Comparison of ENCODE assay signal across 29 cellular contexts in the genomic region with DNA sequence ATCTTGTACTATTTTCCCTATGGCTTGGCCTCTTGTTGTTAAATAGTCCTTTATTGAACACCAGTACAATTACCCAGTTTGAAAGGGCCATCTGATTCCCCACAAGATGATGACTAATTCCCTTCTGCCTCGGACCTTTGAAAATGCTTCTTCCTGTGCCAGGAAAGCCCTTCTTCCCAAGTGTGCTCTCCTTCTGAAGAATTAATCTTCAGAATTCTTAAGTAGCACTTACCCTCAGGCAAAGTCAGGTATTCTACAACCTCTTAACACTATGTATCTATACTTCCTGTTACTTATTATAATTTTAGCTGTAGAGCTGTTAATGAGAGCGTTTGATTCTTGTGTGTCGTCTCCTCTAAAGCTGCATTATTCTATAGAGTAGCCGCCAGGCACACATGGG. TPM values are rescaled to one million over a fixed set of nuclear protein-coding genes. Genes with fewer than 3 reads are reported as not detected.
A peak's percentile ranks its signal among the peaks of the same experiment; 100 is the strongest.
DNase-seq lines count a peak whose midpoint lies in the region; ATAC-seq, FAIRE-seq and TF ChIP-seq lines count a peak whose summit lies in the region.
"Had no signal": no experiment of that assay in that cellular context is flagged by ENCODE, and none has a peak within 500 bp of the region (broad histone marks: within the 10 kb centered on the region; RNA-seq: fewer than 3 reads in every experiment).

No MANE protein-coding gene starts in this region.

- H4K20me1 ChIP-seq in mammary epithelial cell (ENCODE audit: insufficient read depth, low read length) = no peaks in the 10 kb centered on the region
- no peaks in the 10 kb centered on the region for H4K20me1 ChIP-seq in keratinocyte (ENCODE audit: control insufficient read depth, extremely low read depth, insufficient read depth, low read length)

- no peak overlapping the region for H3K4me3 Mint-ChIP-seq in MCF 10A (ENCODE audit: unreplicated experiment)
- H3K4me3 Mint-ChIP-seq: CD14-positive monocyte; CD8-positive, alpha-beta memory T cell; GM23338; H9 had no signal

- no peak overlapping the region for H3K27ac ChIP-seq in mammary epithelial cell (ENCODE audit: insufficient read depth, low read depth, low read length)
- no peak overlapping the region for H3K27ac ChIP-seq in keratinocyte (ENCODE audit: control insufficient read depth, insufficient read depth, low read length)
- H3K27ac ChIP-seq: 22Rv1, SJSA1 had no signal

- no peak overlapping the region for H3K27ac Mint-ChIP-seq in MCF 10A (ENCODE audit: low read depth, unreplicated experiment)
- H3K27ac Mint-ChIP-seq: CD14-positive monocyte; CD8-positive, alpha-beta memory T cell; GM23338; H9 had no signal

- CTCF ChIA-PET in mammary epithelial cell (lab: Charles Lee; ENCODE audit: low non-redundant PET) = no interaction called here
- CTCF ChIA-PET in MCF 10A (lab: Yijun Ruan, JAX) = interaction anchor here (1.4 kb wide), 1 partner anchor 10 kb away, joined by 3 read pairs; no protein-coding TSS in a partner anchor

- H2AFZ ChIP-seq in mammary epithelial cell (ENCODE audit: low read depth, low read length) (peak overlapping the region; percentile 4), keratinocyte (ENCODE audit: control insufficient read depth, low read length) (no peak overlapping the region)
- H2AFZ ChIP-seq: GM23338 had no signal

- H3K4me1 ChIP-seq in mammary epithelial cell (ENCODE audit: insufficient read depth, low read length) (peaks cover 7% of the 10 kb centered on the region), keratinocyte (ENCODE audit: control insufficient read depth, extremely low read depth, insufficient read depth, low read length) (peaks cover 3% of the 10 kb centered on the region)
- H3K4me1 ChIP-seq: BE2C, SJSA1 had no signal

- H3K9me3 Mint-ChIP-seq in MCF 10A (ENCODE audit: unreplicated experiment) = no peaks in the 10 kb centered on the region
- H3K9me3 Mint-ChIP-seq: GM23338, H9 had no signal

- POLR2A ChIA-PET in MCF 10A (lab: Yijun Ruan, JAX) = no interaction called here

- in situ Hi-C loops in mammary epithelial cell (cut with MboI; ENCODE audit: low sequenced_read_pairs in 2 of 2) = no loop called here

- H3K4me1 Mint-ChIP-seq in MCF 10A (ENCODE audit: insufficient read depth, unreplicated experiment) = no peaks in the 10 kb centered on the region
- H3K4me1 Mint-ChIP-seq: CD14-positive monocyte; CD8-positive, alpha-beta memory T cell; GM23338 had no signal

- H3K4me2 ChIP-seq in mammary epithelial cell (ENCODE audit: insufficient read depth, low read depth, low read length) = no peak overlapping the region
- H3K4me2 ChIP-seq in keratinocyte (ENCODE audit: control insufficient read depth, extremely low read depth, insufficient read depth, low read depth, low read length) = no peak overlapping the region
- H3K4me2 ChIP-seq: GM23338 had no signal

- no peaks in the 10 kb centered on the region for H3K36me3 Mint-ChIP-seq in MCF 10A (ENCODE audit: insufficient read depth, unreplicated experiment)
- H3K36me3 Mint-ChIP-seq: CD14-positive monocyte had no signal

- H3K9me1 ChIP-seq in keratinocyte (ENCODE audit: control insufficient read depth, extremely low read depth, insufficient read depth, low read length) = no peaks in the 10 kb centered on the region

- peak; percentile 78 for FAIRE-seq in keratinocyte (lab: Jason Lieb, UNC)

- intact Hi-C loops in mammary epithelial cell (cut with micrococcal nuclease) = no loop called here
- intact Hi-C loops in MCF 10A (cut with micrococcal nuclease) = no loop called here

- WGBS in mammary epithelial cell (ENCODE audit: low coverage, missing lambda C conversion rate) = 65% methylated on average over 4 of the region's 4 CpGs

- BruUV-seq in mammary epithelial cell (replicated peaks; lab: Mats Ljungman, UMichigan) (no TSS peak), MCF 10A (replicated peaks; lab: Mats Ljungman, UMichigan) (no TSS peak)

- DNase-seq in mammary epithelial cell (no peak), MCF 10A (ENCODE audit: unreplicated experiment) (no peak), astrocyte of the hippocampus (ENCODE audit: low read depth, low spot score) (peak; percentile 3), keratinocyte (ENCODE audit: low read depth, low spot score) (no peak), cerebellum (ENCODE audit: low spot score) (no peak)
- DNase-seq: ACHN; BE2C; Calu3; CD8-positive, alpha-beta memory T cell; H9; KBM-7; NCI-H1048; NCI-H1417; NCI-H1694; NCI-H2029 treated with DMSO at 0.1 percent for 48 hours; NCI-H2171 treated with DMSO at 0.1 percent for 48 hours; NCI-H524 treated with DMSO at 0.1 percent for 48 hours; NCI-H774; NK-92 treated with Interleukin-12 subunit alpha and Interleukin-12 subunit beta, amount 100 ng/mL, for 24 hours; PC-3; Right ventricle myocardium superior; RPMI8226 had no signal

- no peaks in the 10 kb centered on the region for H3K79me2 ChIP-seq in mammary epithelial cell (ENCODE audit: insufficient read depth, low read length)
- H3K79me2 ChIP-seq in keratinocyte (ENCODE audit: control insufficient read depth, insufficient read depth, low read length) = no peaks in the 10 kb centered on the region

- dilution Hi-C loops in mammary epithelial cell (cut with HindIII; ENCODE audit: low sequenced_read_pairs) = no loop called here
- dilution Hi-C loops in keratinocyte (cut with MboI; ENCODE audit: extremely low pct_ligation_motif_present, low sequenced_read_pairs) = no loop called here

- ATAC-seq in GM21825 (IDR thresholded peaks at IDR 0.05; ENCODE audit: unreplicated experiment) (no peak), HG02852 (IDR thresholded peaks at IDR 0.05; ENCODE audit: unreplicated experiment) (no peak), HG03354 (IDR thresholded peaks at IDR 0.05; ENCODE audit: poor library complexity, severe bottlenecking, unreplicated experiment) (no peak)
- ATAC-seq: GM23338, PC-3 had no signal

- no peaks in the 10 kb centered on the region for H3K9me3 ChIP-seq in mammary epithelial cell (replicated peaks; ENCODE audit: insufficient read depth, low read length)
- no peaks in the 10 kb centered on the region for H3K9me3 ChIP-seq in keratinocyte (ENCODE audit: control insufficient read depth, low read depth, low read length)
- H3K9me3 ChIP-seq: BE2C had no signal

- H3K27me3 ChIP-seq in mammary epithelial cell (ENCODE audit: insufficient read depth, low read length) (no peaks in the 10 kb centered on the region), keratinocyte (ENCODE audit: control insufficient read depth, extremely low read depth, insufficient read depth, low read length) (no peaks in the 10 kb centered on the region)
- H3K27me3 ChIP-seq: BE2C, SJSA1 had no signal

- H3K9ac ChIP-seq in mammary epithelial cell (ENCODE audit: insufficient read depth, low read length) (no peak overlapping the region), keratinocyte (ENCODE audit: control insufficient read depth, extremely low read depth, insufficient read depth, low read length) (no peak overlapping the region)

- H3K27me3 Mint-ChIP-seq in MCF 10A (ENCODE audit: insufficient read depth, unreplicated experiment) = no peaks in the 10 kb centered on the region

- TF ChIP-seq CTCF in mammary epithelial cell (conservative IDR thresholded peaks at IDR 0.05 in 1 of 2, IDR thresholded peaks at IDR 0.05 in 1 of 2; ENCODE audit: extremely low read depth in 1 of 2, insufficient read depth in 1 of 2, low read depth in 1 of 2, low read length in 2 of 2) (no peak), MCF 10A (IDR thresholded peaks at IDR 0.05; ENCODE audit: unreplicated experiment) (no peak), keratinocyte (optimal IDR thresholded peaks at IDR 0.05 in 1 of 3, IDR thresholded peaks at IDR 0.05 in 1 of 3, conservative IDR thresholded peaks at IDR 0.05 in 1 of 3; ENCODE audit: extremely low read depth in 1 of 3, insufficient read depth in 2 of 3, low read length in 3 of 3) (no peak)

- H3K36me3 ChIP-seq in mammary epithelial cell (ENCODE audit: insufficient read depth, low read length) (no peaks in the 10 kb centered on the region), keratinocyte (ENCODE audit: control insufficient read depth in 2 of 2, extremely low read depth in 1 of 2, insufficient read depth in 2 of 2, low read length in 2 of 2) (no peaks in the 10 kb centered on the region)
- H3K36me3 ChIP-seq: BE2C, SJSA1 had no signal

- H3K4me3 ChIP-seq in mammary epithelial cell (replicated peaks in 1 of 3; ENCODE audit: insufficient read depth in 1 of 3, low read depth in 2 of 3, low read length in 3 of 3) = no peak overlapping the region
- no peak overlapping the region for H3K4me3 ChIP-seq in keratinocyte (ENCODE audit: control insufficient read depth in 2 of 3, extremely low read depth in 1 of 3, insufficient read depth in 2 of 3, low read depth in 1 of 3, low read length in 3 of 3)
- H3K4me3 ChIP-seq: GM23338, SJSA1 had no signal

RNA-seq across cellular contexts. Expression of a gene that starts 28.6 kb away (rescaled TPM):
- total RNA-seq in mammary epithelial cell (100 to 1,000 TPM in 1 of 2 donors, 10 to 100 TPM in 1; 79.1 to 102 TPM), MCF 10A (2022) (65.3 and 81.9 TPM in 2 replicates), cerebellum (111 TPM)
- polyA plus RNA-seq in mammary epithelial cell (57.7 TPM), keratinocyte (62.0 to 75.1 TPM (median 73.9 TPM) in 3 replicates)
- polyA minus RNA-seq in mammary epithelial cell (187 TPM), keratinocyte (40.9 to 105 TPM (median 75.3 TPM) in 3 replicates)
- polyA plus RNA-seq in keratinocyte (2011; ENCODE audit: low read depth) = 35.8 TPM
- polyA plus RNA-seq in keratinocyte (2011; cell fraction: cytosol; rRNA removed) = 64.8 and 116 TPM in 2 replicates
- polyA plus RNA-seq in keratinocyte (2011; cell fraction: nucleus; rRNA removed) = 72.4 and 74.0 TPM in 2 replicates
- polyA plus RNA-seq in keratinocyte (2012; ENCODE audit: low replicate concordance) = 33.8 and 46.5 TPM in 2 replicates
- polyA minus RNA-seq in keratinocyte (2011; cell fraction: cytosol; rRNA and poly(A)+ RNA removed) = 45.1 TPM
- polyA minus RNA-seq in keratinocyte (2011; cell fraction: nucleus; rRNA and poly(A)+ RNA removed) = 29.0 and 59.2 TPM in 2 replicates
